ENCODE assay signal across 2 cellular contexts in genomic region chr1:61711257-61711656, GRCh38.
TF ChIP-seq lines count a peak whose summit lies in the region.

No MANE protein-coding gene starts in this region.

TF ChIP-seq in A549, 52 proteins besides CTCF, POLR2A, EP300 and RAD21:
- TF ChIP-seq RFX5 (IDR thresholded peaks at IDR 0.05) = peak; percentile 94

TF ChIP-seq in GM12878, 131 proteins besides CTCF, POLR2A, EP300 and RAD21:
- peak; percentile 61; the same call in 1 of the 2 replicates for TF ChIP-seq RFX5 (IDR thresholded peaks at IDR 0.05; ENCODE audit: low read depth, low read length)
